In the genomic region with DNA sequence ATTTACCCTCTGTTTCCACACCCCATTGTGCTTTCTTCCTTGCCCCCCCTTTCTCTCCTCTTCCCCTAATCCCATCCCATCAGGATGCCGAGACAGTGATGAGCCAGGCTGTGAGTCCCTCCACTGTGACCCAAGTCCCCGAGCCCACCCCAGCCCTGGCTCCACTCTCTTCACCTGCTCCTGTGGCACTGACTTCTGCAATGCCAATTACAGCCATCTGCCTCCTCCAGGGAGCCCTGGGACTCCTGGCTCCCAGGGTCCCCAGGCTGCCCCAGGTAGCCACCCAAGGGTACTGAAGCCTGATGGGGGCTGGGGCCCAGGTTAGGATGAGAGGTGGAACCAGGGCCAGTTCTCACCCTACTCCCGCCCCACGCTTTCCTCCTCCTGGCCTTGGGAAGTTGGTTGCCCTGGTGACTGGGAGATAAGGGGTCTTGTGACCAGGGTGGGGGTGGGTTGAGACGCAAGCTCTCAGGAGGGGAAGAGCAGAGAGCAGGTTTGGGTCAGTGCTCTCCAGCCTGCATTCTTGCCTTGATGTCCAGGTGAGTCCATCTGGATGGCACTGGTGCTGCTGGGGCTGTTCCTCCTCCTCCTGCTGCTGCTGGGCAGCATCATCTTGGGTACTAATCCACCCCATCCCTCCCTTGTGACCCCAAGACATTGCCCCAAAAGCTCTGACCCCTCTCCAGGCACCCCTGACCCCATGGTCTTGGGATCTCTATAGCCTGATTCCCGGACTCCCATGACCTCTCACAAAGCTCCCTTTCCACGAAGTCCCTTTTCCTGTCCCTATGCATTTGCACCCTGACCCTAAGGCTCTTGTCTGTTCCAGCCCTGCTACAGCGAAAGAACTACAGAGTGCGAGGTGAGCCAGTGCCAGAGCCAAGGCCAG, we compare ENCODE assay signal across 26 cellular contexts. TPM values are rescaled to one million over a fixed set of nuclear protein-coding genes. Genes with fewer than 3 reads are reported as not detected.
DNase-seq lines count a peak whose midpoint lies in the region; ATAC-seq and TF ChIP-seq lines count a peak whose summit lies in the region.
"Had no signal": no experiment of that assay in that cellular context is flagged by ENCODE, and none has a peak within 500 bp of the region (broad histone marks: within the 10 kb centered on the region; RNA-seq: fewer than 3 reads in every experiment).

No MANE protein-coding gene starts in this region.

- H3K79me1 ChIP-seq in neuronal stem cell (ENCODE audit: low read depth, low read length): no peaks in the 10 kb centered on the region

- no peak for ATAC-seq in HG02981 (IDR thresholded peaks at IDR 0.05; ENCODE audit: unreplicated experiment)
- ATAC-seq: HCT116; stimulated activated naive CD8-positive, alpha-beta T cell treated with anti-CD3 and anti-CD28 coated beads, Interleukin-15, Interleukin-2, amounts not matched to agents 100 U/mL and 50 U/mL, for 24 hours had no signal

- no peak overlapping the region for H3K23ac ChIP-seq in neuronal stem cell (ENCODE audit: low read depth, low read length, poor library complexity)

- peaks cover 4% of the 10 kb centered on the region for H3K4me1 ChIP-seq in Karpas-422 (ENCODE audit: low read length)
- peaks cover 15 to 19% of the 10 kb centered on the region in 2 donors for H3K4me1 ChIP-seq in neuronal stem cell (ENCODE audit: control insufficient read depth in 2 of 2, insufficient read depth in 1 of 2, low read depth in 1 of 2, low read length in 2 of 2)
- H3K4me1 ChIP-seq in Peyer's patch: peaks cover 0 to 7% (median 3%) of the 10 kb centered on the region in 4 donors

- H3K36me3 ChIP-seq in Karpas-422 (ENCODE audit: insufficient read depth, low read length) (no peaks in the 10 kb centered on the region), neuronal stem cell (replicated peaks in 1 of 2; ENCODE audit: control insufficient read depth in 2 of 2, insufficient read depth in 2 of 2, low read length in 2 of 2) (no peaks in the 10 kb centered on the region), Peyer's patch (no peaks in the 10 kb centered on the region)
- H3K36me3 ChIP-seq: heart left ventricle, transverse colon had no signal

- no peak overlapping the region for H2BK12ac ChIP-seq in neuronal stem cell (ENCODE audit: low read length)

- DNase-seq in Karpas-422 (no peak), erythroblast (lab: John Stamatoyannopoulos, UW) (peak; percentile 84 to 87), neuronal stem cell (ENCODE audit: low spot score) (no peak), EL (no peak), Peyer's patch (no peak), NCI-H345 (lab: John Stamatoyannopoulos, UW) (no peak)
- DNase-seq: ACHN; activated CD4-positive, alpha-beta T cell treated with anti-CD3 and anti-CD28 coated beads for 1 hour; activated naive CD4-positive, alpha-beta T cell; activated T-cell treated with anti-CD3 and anti-CD28 coated beads, Interleukin-2, amount 50 U/mL, for 24 hours; amygdala; caudate nucleus; heart left ventricle; immature natural killer cell; NCI-H1694; NCI-H526 treated with DMSO at 0.1 percent for 48 hours; small intestine; stimulated activated CD4-positive, alpha-beta T cell treated with anti-CD3 and anti-CD28 coated beads, Interleukin-2, amount 100 ng/mL, for 48 hours; stimulated activated naive CD8-positive, alpha-beta T cell treated with anti-CD3 and anti-CD28 coated beads, Interleukin-15, Interleukin-2, amounts not matched to agents 100 U/mL and 50 U/mL, for 24 hours; T1000; transverse colon had no signal

- H4K20me1 ChIP-seq in Karpas-422 (ENCODE audit: insufficient read depth, low read depth, low read length): no peaks in the 10 kb centered on the region

- H3K27ac ChIP-seq in 22Rv1: 0 out of 2 replicates have a peak overlapping the region, but pooled peaks have one; percentile 75
- H3K27ac ChIP-seq in Karpas-422 (ENCODE audit: low read length): no peak overlapping the region
- no peak overlapping the region for H3K27ac ChIP-seq in neuronal stem cell (replicated peaks; ENCODE audit: low read length)
- H3K27ac ChIP-seq in Peyer's patch: no peak overlapping the region
- H3K27ac ChIP-seq: heart left ventricle, KMS-11, transverse colon had no signal

- H3K9me2 ChIP-seq in Karpas-422 (replicated peaks; ENCODE audit: insufficient read depth, low read length): no peaks in the 10 kb centered on the region

- no peak overlapping the region for H4K8ac ChIP-seq in neuronal stem cell (ENCODE audit: low read depth, low read length)

- H3K4ac ChIP-seq in neuronal stem cell (ENCODE audit: low read length): no peak overlapping the region

- no peaks in the 10 kb centered on the region for H3K9me3 ChIP-seq in Karpas-422 (ENCODE audit: low read length)
- no peaks in the 10 kb centered on the region for H3K9me3 ChIP-seq in neuronal stem cell (replicated peaks in 1 of 2; ENCODE audit: control insufficient read depth in 2 of 2, insufficient read depth in 1 of 2, low read depth in 1 of 2, low read length in 2 of 2)
- H3K9me3 ChIP-seq in Peyer's patch: no peaks in the 10 kb centered on the region
- H3K9me3 ChIP-seq: heart left ventricle, transverse colon had no signal

- H3K27me3 ChIP-seq in Karpas-422 (ENCODE audit: low read length) (no peaks in the 10 kb centered on the region), neuronal stem cell (ENCODE audit: control insufficient read depth in 3 of 3, insufficient read depth in 3 of 3, low read depth in 1 of 3, low read length in 3 of 3) (peaks cover 0 to 4% (median 0%) of the 10 kb centered on the region in 3 experiments), Peyer's patch (no peaks in the 10 kb centered on the region)
- H3K27me3 ChIP-seq: heart left ventricle, transverse colon had no signal

- H3K14ac ChIP-seq in neuronal stem cell (ENCODE audit: low read length): peak overlapping the region; percentile 73

- H3K4me3 ChIP-seq in Karpas-422 (ENCODE audit: low read length): no peak overlapping the region
- no peak overlapping the region for H3K4me3 ChIP-seq in neuronal stem cell (ENCODE audit: low read length in 2 of 2)
- H3K4me3 ChIP-seq in Peyer's patch: no peak overlapping the region
- H3K4me3 ChIP-seq: heart left ventricle, transverse colon had no signal

- peak; percentile 45 for TF ChIP-seq POLR2A in erythroblast (IDR thresholded peaks at IDR 0.05; ENCODE audit: low read length)
- no peak for TF ChIP-seq POLR2A in Peyer's patch (IDR thresholded peaks at IDR 0.05)

- no peaks in the 10 kb centered on the region for H3K79me2 ChIP-seq in Karpas-422 (ENCODE audit: low read length)

- H2BK5ac ChIP-seq in neuronal stem cell (ENCODE audit: low read length): no peak overlapping the region

- WGBS in neuronal stem cell (ENCODE audit: extremely low coverage in 2 of 2, insufficient read length in 2 of 2, insufficient replicate concordance in 1 of 2), 2 donors: no CpG with 5 or more reads among the region's 9 CpGs

- no peak overlapping the region for H4K91ac ChIP-seq in neuronal stem cell (ENCODE audit: low read depth, low read length, poor library complexity)

- no peak overlapping the region for H2AK5ac ChIP-seq in neuronal stem cell (ENCODE audit: low read depth, low read length)

- H3K9ac ChIP-seq in Karpas-422 (ENCODE audit: low read length): 0 out of 2 replicates have a peak overlapping the region, but pooled peaks have one; percentile 5
- no peak overlapping the region for H3K9ac ChIP-seq in neuronal stem cell (ENCODE audit: low read depth, low read length, poor library complexity)
- H3K9ac ChIP-seq: KMS-11 had no signal

- no peak overlapping the region for H2BK120ac ChIP-seq in neuronal stem cell (ENCODE audit: low read depth, low read length)

- TF ChIP-seq CTCF in 22Rv1 (IDR thresholded peaks at IDR 0.05): no peak
- no peak for TF ChIP-seq CTCF in Peyer's patch (IDR thresholded peaks at IDR 0.05)

- H2BK15ac ChIP-seq in neuronal stem cell (ENCODE audit: low read length): peak overlapping the region; percentile 26

- H3K4me2 ChIP-seq in Karpas-422 (ENCODE audit: low read depth, low read length, poor library complexity, severe bottlenecking) (no peak overlapping the region), neuronal stem cell (ENCODE audit: insufficient read depth, low read length, poor library complexity, severe bottlenecking) (no peak overlapping the region)
- H3K4me2 ChIP-seq: KMS-11 had no signal

- peak overlapping the region; percentile 78 for H3K18ac ChIP-seq in neuronal stem cell (ENCODE audit: low read length)

- H2AFZ ChIP-seq in Karpas-422 (ENCODE audit: low read length) (no peak overlapping the region), neuronal stem cell (ENCODE audit: low read length) (peak overlapping the region; percentile 81)

RNA-seq across cellular contexts. Expression of gene AMHR2, which starts 1.2 kb away (rescaled TPM):
- not detected in 2 replicates for total RNA-seq in Karpas-422 (2014; rRNA removed; shearing (Covaris generic); ENCODE audit: low replicate concordance)
- polyA plus RNA-seq in neuronal stem cell (2013, experiment 1 of 2): 0.46 TPM
- polyA plus RNA-seq in neuronal stem cell (2013, experiment 2 of 2): 0.42 TPM
- under 1 TPM in 1 of 4 donors, not detected in 3; 0.40 TPM for total RNA-seq in Peyer's patch
- total RNA-seq: endothelial cell of umbilical vein had no signal
- polyA plus RNA-seq: endothelial cell of umbilical vein had no signal

RNA-seq across cellular contexts. Expression of gene PRR13, which starts 16.7 kb away (rescaled TPM):
- total RNA-seq in Karpas-422 (2014; rRNA removed; shearing (Covaris generic); ENCODE audit: low replicate concordance): 112 and 139 TPM in 2 replicates
- polyA plus RNA-seq in neuronal stem cell (2013, experiment 1 of 2): 119 TPM
- polyA plus RNA-seq in neuronal stem cell (2013, experiment 2 of 2): 121 TPM
- total RNA-seq in Peyer's patch: 100 to 1,000 TPM; 160 to 541 (median 423) TPM

RNA-seq across cellular contexts. Expression of gene PCBP2, which starts 27.0 kb away (rescaled TPM):
- total RNA-seq in Karpas-422 (2014; rRNA removed; shearing (Covaris generic); ENCODE audit: low replicate concordance): 340 and 447 TPM in 2 replicates
- 903 TPM for polyA plus RNA-seq in neuronal stem cell (2013, experiment 1 of 2)
- polyA plus RNA-seq in neuronal stem cell (2013, experiment 2 of 2): 910 TPM
- total RNA-seq in Peyer's patch: 100 to 1,000 TPM; 384 to 549 (median 500) TPM

RNA-seq across cellular contexts. Expression of gene SP1, which starts 44.9 kb away (rescaled TPM):
- total RNA-seq in Karpas-422 (2014; rRNA removed; shearing (Covaris generic); ENCODE audit: low replicate concordance): 29.9 and 36.5 TPM in 2 replicates
- polyA plus RNA-seq in neuronal stem cell (2013, experiment 1 of 2): 27.3 TPM
- 27.4 TPM for polyA plus RNA-seq in neuronal stem cell (2013, experiment 2 of 2)
- total RNA-seq in Peyer's patch: 10 to 100 TPM; 56.1 to 83.4 (median 67.8) TPM

Comparison
In these comparisons a context has a peak if more than half of its experiments do, and no peak if none do; other contexts are left out.
1. DNase-seq: peak in erythroblast (2 of 2); none in Karpas-422 (single experiment), neuronal stem cell (single experiment), EL (single experiment), Peyer's patch (0 of 3) and NCI-H345 (single experiment).